18 cellular contexts compared by ENCODE assay signal in genomic region chr13:31433201-31433600, GRCh38.
A peak's percentile ranks its signal among the peaks of the same experiment; 100 is the strongest.
DNase-seq lines count a peak whose midpoint lies in the region; ATAC-seq and TF ChIP-seq lines count a peak whose summit lies in the region.
"Had no signal": no experiment of that assay in that cellular context is flagged by ENCODE, and none has a peak within 500 bp of the region (broad histone marks: within the 10 kb centered on the region; RNA-seq: fewer than 3 reads in every experiment).

No MANE protein-coding gene starts in this region.

- H2AFZ ChIP-seq in GM23338 (no peak overlapping the region), neural progenitor cell (replicated peaks) (peak overlapping the region; percentile 7)

- ATAC-seq in GM23338 (peak; percentile 42), GM21786 (IDR thresholded peaks at IDR 0.05; ENCODE audit: unreplicated experiment) (no peak), GM19328 (IDR thresholded peaks at IDR 0.05; ENCODE audit: unreplicated experiment) (no peak)
- ATAC-seq: PC-3 had no signal

- H3K4me2 ChIP-seq in GM23338 (no peak overlapping the region), neural progenitor cell (no peak overlapping the region)
- H3K4me2 ChIP-seq: KMS-11 had no signal

- H3K27ac Mint-ChIP-seq in GM23338 (no peak overlapping the region), neural progenitor cell (no peak overlapping the region)

- intact Hi-C loops in thyroid gland (cut with DNase I) = no loop called here

- TF ChIP-seq CTCF in AG09319 (IDR thresholded peaks at IDR 0.05; ENCODE audit: low read depth, low read length) = no peak
- TF ChIP-seq CTCF in GM23338 (conservative IDR thresholded peaks at IDR 0.05; ENCODE audit: low read depth in 2 of 2) = no peak
- TF ChIP-seq CTCF in fibroblast of mammary gland (conservative IDR thresholded peaks at IDR 0.05; ENCODE audit: control insufficient read depth, insufficient read depth, low read depth, low read length) = no peak
- TF ChIP-seq CTCF in neural progenitor cell (IDR thresholded peaks at IDR 0.05) = no peak
- TF ChIP-seq CTCF in thyroid gland (IDR thresholded peaks at IDR 0.05) = no peak

- H3K9me3 ChIP-seq in neural progenitor cell (ENCODE audit: low read depth) (no peaks in the 10 kb centered on the region), thyroid gland (no peaks in the 10 kb centered on the region)

- H4K20me1 ChIP-seq in GM23338 (replicated peaks; ENCODE audit: insufficient read depth) (no peaks in the 10 kb centered on the region), neural progenitor cell (ENCODE audit: low read depth) (no peaks in the 10 kb centered on the region)

- H3K4me1 Mint-ChIP-seq in GM23338 (no peaks in the 10 kb centered on the region), neural progenitor cell (peaks cover 9% of the 10 kb centered on the region)

- H3K79me2 ChIP-seq in GM23338 (replicated peaks; ENCODE audit: insufficient read depth) = no peaks in the 10 kb centered on the region
- no peaks in the 10 kb centered on the region for H3K79me2 ChIP-seq in neural progenitor cell (ENCODE audit: low read depth)

- H3K9me3 Mint-ChIP-seq in GM23338 (no peaks in the 10 kb centered on the region), neural progenitor cell (peaks cover 9% of the 10 kb centered on the region)
- H3K9me3 Mint-ChIP-seq: H9 had no signal

- H3K27me3 ChIP-seq in GM23338 (ENCODE audit: insufficient read depth) (no peaks in the 10 kb centered on the region), neural progenitor cell (no peaks in the 10 kb centered on the region), thyroid gland (no peaks in the 10 kb centered on the region)

- H3K9ac ChIP-seq in neural progenitor cell = no peak overlapping the region
- H3K9ac ChIP-seq: KMS-11 had no signal

- H3K36me3 Mint-ChIP-seq in GM23338 (ENCODE audit: low read depth) (no peaks in the 10 kb centered on the region), neural progenitor cell (no peaks in the 10 kb centered on the region)

- DNase-seq in AG09319 (ENCODE audit: extremely low read depth, low read depth) = peak; percentile 29
- no peak for DNase-seq in GM23338 (ENCODE audit: low spot score)
- peak; percentile 51 for DNase-seq in fibroblast of mammary gland (ENCODE audit: low read depth)
- DNase-seq in neural progenitor cell (ENCODE audit: low spot score) = no peak
- DNase-seq in thyroid gland = no peak
- no peak for DNase-seq in NCI-H748 (lab: John Stamatoyannopoulos, UW; ENCODE audit: unreplicated experiment)
- DNase-seq: C1 segment of cervical spinal cord, H9, NCI-H1417, NCI-H187, NCI-H2107, NCI-H226, PC-3 had no signal

- no peak for TF ChIP-seq POLR2A in thyroid gland (IDR thresholded peaks at IDR 0.05)

- H3K27ac ChIP-seq in GM23338 (ENCODE audit: low read depth) (no peak overlapping the region), neural progenitor cell (no peak overlapping the region), thyroid gland (no peak overlapping the region)
- H3K27ac ChIP-seq: HL-60, KMS-11, RWPE1 had no signal

- no peaks in the 10 kb centered on the region for H3K27me3 Mint-ChIP-seq in GM23338 (ENCODE audit: insufficient read depth, low read depth, poor library complexity)
- H3K27me3 Mint-ChIP-seq in neural progenitor cell (ENCODE audit: insufficient read depth, low read depth) = peaks cover 2% of the 10 kb centered on the region

- WGBS in thyroid gland, 2 donors = 74 to 88% methylated on average over 1 of the region's 1 CpG

- no peaks in the 10 kb centered on the region for H3F3A ChIP-seq in GM23338 (replicated peaks; ENCODE audit: low read depth)
- H3F3A ChIP-seq in neural progenitor cell (ENCODE audit: low read depth) = no peaks in the 10 kb centered on the region

- H3K4me3 Mint-ChIP-seq in GM23338 = no peak overlapping the region
- no peak overlapping the region for H3K4me3 Mint-ChIP-seq in neural progenitor cell
- H3K4me3 Mint-ChIP-seq: H9 had no signal

- H3K4me3 ChIP-seq in GM23338 (no peak overlapping the region), fibroblast of mammary gland (ENCODE audit: control insufficient read depth, low read depth, low read length) (no peak overlapping the region), neural progenitor cell (no peak overlapping the region), thyroid gland (replicated peaks in 1 of 3) (no peak overlapping the region)

- H3K9me2 ChIP-seq in GM23338 (ENCODE audit: insufficient read depth) = no peaks in the 10 kb centered on the region

- H3K4me1 ChIP-seq in GM23338 (ENCODE audit: insufficient read depth) = no peaks in the 10 kb centered on the region
- no peaks in the 10 kb centered on the region for H3K4me1 ChIP-seq in neural progenitor cell
- H3K4me1 ChIP-seq in thyroid gland = no peaks in the 10 kb centered on the region

- H3K36me3 ChIP-seq in GM23338 (ENCODE audit: insufficient read depth) (no peaks in the 10 kb centered on the region), neural progenitor cell (no peaks in the 10 kb centered on the region), thyroid gland (no peaks in the 10 kb centered on the region)

TF ChIP-seq in GM23338, 12 proteins besides CTCF, POLR2A, EP300 and RAD21 (continues in another document):
- TF ChIP-seq EZH2 (IDR thresholded peaks at IDR 0.05; ENCODE audit: low read depth, unreplicated experiment) (no peak), ETS1 (IDR thresholded peaks at IDR 0.05) (no peak), STAT1 (IDR thresholded peaks at IDR 0.05; ENCODE audit: unreplicated experiment) (no peak), JUNB (IDR thresholded peaks at IDR 0.05; ENCODE audit: unreplicated experiment) (no peak), POLR2AphosphoS5 (IDR thresholded peaks at IDR 0.05; ENCODE audit: low read depth) (no peak), ZNF462 (CRISPR knock-in tag; IDR thresholded peaks at IDR 0.05) (no peak), EZH2phosphoT487 (IDR thresholded peaks at IDR 0.05; ENCODE audit: unreplicated experiment) (no peak)

Comparison
In these comparisons a context has a peak if more than half of its experiments do, and no peak if none do; other contexts are left out.
1. DNase-seq: peak in AG09319 (single experiment) and fibroblast of mammary gland (single experiment); none in GM23338 (single experiment), neural progenitor cell (single experiment), thyroid gland (0 of 2) and NCI-H748 (single experiment).